In the genomic region with DNA sequence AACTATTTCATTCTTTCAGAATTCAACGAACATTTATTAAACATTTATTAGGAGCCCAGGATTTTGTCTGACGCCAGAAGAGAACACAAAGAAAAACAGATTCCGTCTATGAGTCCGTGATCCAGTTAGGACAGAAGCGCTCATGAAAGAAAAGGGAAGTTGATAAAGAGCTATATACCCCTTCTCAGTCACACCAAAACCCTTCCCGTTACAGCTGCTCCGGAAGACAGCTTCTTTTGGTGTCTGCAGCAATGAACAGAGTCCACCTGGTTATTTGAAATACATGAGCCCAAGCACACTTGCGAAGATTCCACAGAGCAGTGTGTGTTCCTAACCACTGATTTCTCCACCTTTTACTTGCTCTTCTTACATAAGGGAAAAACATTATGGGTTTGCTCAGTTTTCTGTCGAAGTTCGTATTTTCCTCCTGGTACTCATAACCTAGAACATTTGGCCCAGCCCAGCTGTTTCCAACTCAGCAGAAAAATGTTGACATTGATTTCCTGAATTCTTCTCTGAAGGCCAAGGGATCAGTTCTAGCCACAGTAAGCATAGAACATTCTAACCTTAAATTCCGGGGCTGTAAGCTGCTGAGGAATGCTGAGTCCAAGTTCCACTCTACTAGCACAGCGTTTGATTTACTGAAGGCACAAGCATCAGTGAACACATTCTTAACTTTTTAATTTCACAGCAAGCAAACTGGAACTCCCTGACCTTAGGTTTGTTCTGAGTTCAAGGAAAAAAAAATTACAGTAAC, we compare ENCODE assay signal across 10 cellular contexts.
DNase-seq lines count a peak whose midpoint lies in the region; ATAC-seq, FAIRE-seq and TF ChIP-seq lines count a peak whose summit lies in the region.
"Had no signal": no experiment of that assay in that cellular context is flagged by ENCODE, and none has a peak within 500 bp of the region (broad histone marks: within the 10 kb centered on the region; RNA-seq: fewer than 3 reads in every experiment).

No MANE protein-coding gene starts in this region.

- BruUV-seq in HepG2 (replicated peaks; lab: Mats Ljungman, UMichigan), result no TSS peak

- no peak for TF ChIP-seq RAD21 in HepG2 (CRISPR knock-in tag; IDR thresholded peaks at IDR 0.05)

- DNase-seq in GM23338 (ENCODE audit: low spot score), result peak; percentile 16
- peak; percentile 13 for DNase-seq in HT1080 (ENCODE audit: low read depth)
- DNase-seq in HepG2 (ENCODE audit: low spot score), result peak; percentile 5
- no peak for DNase-seq in activated T-helper 2 cell treated with anti-CD3 and anti-CD28 coated beads, Interferon-gamma antibody, Interleukin-2, Interleukin-4, amounts not matched to agents 10 μg/mL and 5 μg/mL and 100 μg/mL, durations not matched to agents 14 hours and 24 hours and 36 hours (ENCODE audit: low spot score)
- no peak for DNase-seq in erythroblast (lab: John Stamatoyannopoulos, UW)
- DNase-seq in endothelial cell (ENCODE audit: low spot score), result no peak
- DNase-seq in activated naive CD8-positive, alpha-beta T cell treated with anti-CD3 and anti-CD28 coated beads for 36 hours, result no peak
- DNase-seq: hippocampal formation, NCI-H1092 had no signal

- no peak overlapping the region for H3K4me2 ChIP-seq in GM23338
- no peak overlapping the region for H3K4me2 ChIP-seq in HepG2 (ENCODE audit: low read depth, low read length)

- H3K36me3 Mint-ChIP-seq in GM23338 (ENCODE audit: low read depth) (peaks cover 5% of the 10 kb centered on the region; the same call in 1 of the 3 replicates), endothelial cell (ENCODE audit: low read depth, unreplicated experiment) (no peaks in the 10 kb centered on the region)
- no peaks in the 10 kb centered on the region for H3K36me3 Mint-ChIP-seq in activated T-helper 2 cell treated with anti-CD3 and anti-CD28 coated beads, Interferon-gamma antibody, Interleukin-2, Interleukin-4, amounts not matched to agents 10 μg/mL and 5 μg/mL and 100 μg/mL, durations not matched to agents 14 hours and 24 hours and 36 hours (ENCODE audit: low read depth)
- no peaks in the 10 kb centered on the region for H3K36me3 Mint-ChIP-seq in activated naive CD8-positive, alpha-beta T cell treated with anti-CD3 and anti-CD28 coated beads for 36 hours

- H3K4me1 ChIP-seq in GM23338 (ENCODE audit: insufficient read depth), result peaks cover 7% of the 10 kb centered on the region; the same call in 1 of the 2 replicates
- no peaks in the 10 kb centered on the region for H3K4me1 ChIP-seq in HepG2 (ENCODE audit: insufficient read depth, low read length)

- 36% methylated on average over 12 of the region's 12 CpGs for WGBS in HepG2 (ENCODE audit: low lambda C conversion rate)

- no peak for TF ChIP-seq EP300 in HepG2 (IDR thresholded peaks at IDR 0.05; ENCODE audit: low read depth in 2 of 2, low read length in 2 of 2)
- no peak for TF ChIP-seq EP300 in HepG2 (CRISPR knock-in tag; IDR thresholded peaks at IDR 0.05; ENCODE audit: borderline replicate concordance)

- no peak overlapping the region for H3K9ac ChIP-seq in HepG2 (ENCODE audit: insufficient read depth, low read depth, low read length)

- H3K4me3 ChIP-seq in GM23338 (no peak overlapping the region), HepG2 (replicated peaks in 1 of 3; ENCODE audit: insufficient read depth in 1 of 3, low read depth in 2 of 3, low read length in 3 of 3) (no peak overlapping the region)

- H2AFZ ChIP-seq in GM23338, result no peak overlapping the region
- no peak overlapping the region for H2AFZ ChIP-seq in HepG2 (ENCODE audit: low read length)

- no peaks in the 10 kb centered on the region for H3K36me3 ChIP-seq in GM23338 (ENCODE audit: insufficient read depth)
- no peaks in the 10 kb centered on the region for H3K36me3 ChIP-seq in HepG2 (replicated peaks in 1 of 2; ENCODE audit: control insufficient read depth in 1 of 2, insufficient read depth in 2 of 2, low read length in 2 of 2)

- ATAC-seq in GM18519 (IDR thresholded peaks at IDR 0.05; ENCODE audit: low FRiP score, unreplicated experiment) (peak; percentile 68), GM23338 (peak; percentile 36; the same call in 2 of the 3 replicates), HepG2 (peak; percentile 82)

- no peak for TF ChIP-seq CTCF in GM23338 (conservative IDR thresholded peaks at IDR 0.05; ENCODE audit: low read depth in 2 of 2)
- TF ChIP-seq CTCF in HepG2 (CRISPR knock-in tag; IDR thresholded peaks at IDR 0.05), result no peak
- no peak for TF ChIP-seq CTCF in endothelial cell (IDR thresholded peaks at IDR 0.05; ENCODE audit: unreplicated experiment)

- H4K20me1 ChIP-seq in GM23338 (replicated peaks; ENCODE audit: insufficient read depth) (no peaks in the 10 kb centered on the region), HepG2 (ENCODE audit: insufficient read depth, low read length) (no peaks in the 10 kb centered on the region)

- no peaks in the 10 kb centered on the region for H3K9me2 ChIP-seq in GM23338 (ENCODE audit: insufficient read depth)

- intact Hi-C loops in HepG2 (cut with micrococcal nuclease; ENCODE audit: unreplicated experiment), result no loop called here
- intact Hi-C loops in activated T-helper 2 cell treated with anti-CD3 and anti-CD28 coated beads, Interferon-gamma antibody, Interleukin-2, Interleukin-4, amounts not matched to agents 10 μg/mL and 5 μg/mL and 100 μg/mL, durations not matched to agents 14 hours and 24 hours and 36 hours (cut with micrococcal nuclease), result no loop called here

- TF ChIP-seq POLR2A in HepG2 (IDR thresholded peaks at IDR 0.05; ENCODE audit: insufficient read depth in 1 of 2, low read depth in 2 of 2, low read length in 2 of 2), result no peak
- TF ChIP-seq POLR2A in erythroblast (IDR thresholded peaks at IDR 0.05; ENCODE audit: low read length), result no peak

- POLR2A ChIA-PET in HepG2 (lab: Yijun Ruan, JAX), result no interaction called here

- no peaks in the 10 kb centered on the region for H3F3A ChIP-seq in GM23338 (replicated peaks; ENCODE audit: low read depth)

- H3K79me2 ChIP-seq in GM23338 (replicated peaks; ENCODE audit: insufficient read depth) (no peaks in the 10 kb centered on the region), HepG2 (ENCODE audit: insufficient read depth, low read length) (no peaks in the 10 kb centered on the region)

- no peak for FAIRE-seq in HepG2 (lab: Jason Lieb, UNC)

- H3K4me3 Mint-ChIP-seq in GM23338, result no peak overlapping the region
- no peak overlapping the region for H3K4me3 Mint-ChIP-seq in activated T-helper 2 cell treated with anti-CD3 and anti-CD28 coated beads, Interferon-gamma antibody, Interleukin-2, Interleukin-4, amounts not matched to agents 10 μg/mL and 5 μg/mL and 100 μg/mL, durations not matched to agents 14 hours and 24 hours and 36 hours (ENCODE audit: low read depth)
- no peak overlapping the region for H3K4me3 Mint-ChIP-seq in endothelial cell (ENCODE audit: unreplicated experiment)
- no peak overlapping the region for H3K4me3 Mint-ChIP-seq in activated naive CD8-positive, alpha-beta T cell treated with anti-CD3 and anti-CD28 coated beads for 36 hours

- peaks cover 2% of the 10 kb centered on the region; the same call in 1 of the 3 replicates for H3K9me3 Mint-ChIP-seq in GM23338
- peaks cover 7% of the 10 kb centered on the region for H3K9me3 Mint-ChIP-seq in activated T-helper 2 cell treated with anti-CD3 and anti-CD28 coated beads, Interferon-gamma antibody, Interleukin-2, Interleukin-4, amounts not matched to agents 10 μg/mL and 5 μg/mL and 100 μg/mL, durations not matched to agents 14 hours and 24 hours and 36 hours
- H3K9me3 Mint-ChIP-seq in endothelial cell (ENCODE audit: unreplicated experiment), result no peaks in the 10 kb centered on the region
- peaks cover 2% of the 10 kb centered on the region for H3K9me3 Mint-ChIP-seq in activated naive CD8-positive, alpha-beta T cell treated with anti-CD3 and anti-CD28 coated beads for 36 hours

- H3K27ac Mint-ChIP-seq in GM23338 (no peak overlapping the region), endothelial cell (ENCODE audit: unreplicated experiment) (no peak overlapping the region)
- H3K27ac Mint-ChIP-seq in activated T-helper 2 cell treated with anti-CD3 and anti-CD28 coated beads, Interferon-gamma antibody, Interleukin-2, Interleukin-4, amounts not matched to agents 10 μg/mL and 5 μg/mL and 100 μg/mL, durations not matched to agents 14 hours and 24 hours and 36 hours, result no peak overlapping the region
- no peak overlapping the region for H3K27ac Mint-ChIP-seq in activated naive CD8-positive, alpha-beta T cell treated with anti-CD3 and anti-CD28 coated beads for 36 hours

- H3K27me3 ChIP-seq in GM23338 (ENCODE audit: insufficient read depth), result no peaks in the 10 kb centered on the region
- no peaks in the 10 kb centered on the region for H3K27me3 ChIP-seq in HepG2 (ENCODE audit: control insufficient read depth in 1 of 2, insufficient read depth in 2 of 2, low read length in 2 of 2)

- H3K27ac ChIP-seq in GM23338 (ENCODE audit: low read depth), result 0 out of 2 replicates have a peak overlapping the region, but pooled peaks have one; percentile 39
- no peak overlapping the region for H3K27ac ChIP-seq in HepG2 (ENCODE audit: extremely low read length, insufficient read depth, low read length)

- in situ Hi-C loops in HepG2 (cut with HindIII; ENCODE audit: extremely low pct_ligation_motif_present, low pct_unique_long_range_greater_than_20kb), result no loop called here

- H3K27me3 Mint-ChIP-seq in GM23338 (ENCODE audit: insufficient read depth, low read depth, poor library complexity), result no peaks in the 10 kb centered on the region
- H3K27me3 Mint-ChIP-seq in activated T-helper 2 cell treated with anti-CD3 and anti-CD28 coated beads, Interferon-gamma antibody, Interleukin-2, Interleukin-4, amounts not matched to agents 10 μg/mL and 5 μg/mL and 100 μg/mL, durations not matched to agents 14 hours and 24 hours and 36 hours (ENCODE audit: low read depth), result no peaks in the 10 kb centered on the region
- no peaks in the 10 kb centered on the region for H3K27me3 Mint-ChIP-seq in endothelial cell (ENCODE audit: unreplicated experiment)
- no peaks in the 10 kb centered on the region for H3K27me3 Mint-ChIP-seq in activated naive CD8-positive, alpha-beta T cell treated with anti-CD3 and anti-CD28 coated beads for 36 hours

- peaks cover 16% of the 10 kb centered on the region for H3K4me1 Mint-ChIP-seq in GM23338
- H3K4me1 Mint-ChIP-seq in activated T-helper 2 cell treated with anti-CD3 and anti-CD28 coated beads, Interferon-gamma antibody, Interleukin-2, Interleukin-4, amounts not matched to agents 10 μg/mL and 5 μg/mL and 100 μg/mL, durations not matched to agents 14 hours and 24 hours and 36 hours (ENCODE audit: low read depth), result no peaks in the 10 kb centered on the region
- peaks cover 3% of the 10 kb centered on the region for H3K4me1 Mint-ChIP-seq in endothelial cell (ENCODE audit: unreplicated experiment)
- no peaks in the 10 kb centered on the region for H3K4me1 Mint-ChIP-seq in activated naive CD8-positive, alpha-beta T cell treated with anti-CD3 and anti-CD28 coated beads for 36 hours

- peaks cover 42% of the 10 kb centered on the region for H3K9me3 ChIP-seq in HepG2 (ENCODE audit: low read length)

- CTCF ChIA-PET in HepG2 (lab: Yijun Ruan, JAX; ENCODE audit: low intra/inter-chr PET ratio, low total read pairs), result no interaction called here

TF ChIP-seq in GM23338, 12 proteins besides CTCF, POLR2A, EP300 and RAD21 (continues in another document):
- TF ChIP-seq STAT1 (IDR thresholded peaks at IDR 0.05; ENCODE audit: unreplicated experiment), result no peak

Comparison
In these comparisons a context has a peak if more than half of its experiments do, and no peak if none do; other contexts are left out.
1. DNase-seq: peak in GM23338 (single experiment), HT1080 (single experiment) and HepG2 (single experiment); none in activated T-helper 2 cell treated with anti-CD3 and anti-CD28 coated beads, Interferon-gamma antibody, Interleukin-2, Interleukin-4, amounts not matched to agents 10 μg/mL and 5 μg/mL and 100 μg/mL, durations not matched to agents 14 hours and 24 hours and 36 hours (single experiment), erythroblast (0 of 2), endothelial cell (single experiment) and activated naive CD8-positive, alpha-beta T cell treated with anti-CD3 and anti-CD28 coated beads for 36 hours (single experiment).
2. Peak in every context shown above with its lines, with median percentiles within 50 percentile points of each other: ATAC-seq.